Comparison of ENCODE assay signal across 24 cellular contexts in genomic region chr2:241068942-241069810, GRCh38.
"Had no signal": no experiment of that assay in that cellular context is flagged by ENCODE, and none has a peak within 500 bp of the region (broad histone marks: within the 10 kb centered on the region; RNA-seq: fewer than 3 reads in every experiment).

No MANE protein-coding gene starts in this region.

- H3K4me1 Mint-ChIP-seq: activated CD4-positive, alpha-beta T cell treated with anti-CD3 and anti-CD28 coated beads for 36 hours; WTC11 had no signal

- H3K36me3 ChIP-seq: brain microvascular endothelial cell had no signal

- DNase-seq: activated CD4-positive, alpha-beta T cell treated with anti-CD3 and anti-CD28 coated beads for 36 hours; activated CD4-positive, alpha-beta T cell treated with anti-CD3 and anti-CD28 coated beads, Interleukin-2, amount 50 U/mL, for 4 hours; activated gamma-delta T cell treated with Interleukin-2 at 50 U/mL for 16 hours; activated T-cell treated with anti-CD3 and anti-CD28 coated beads for 4 hours; brain microvascular endothelial cell; caudate nucleus; dermis blood vessel endothelial cell; effector CD8-positive, alpha-beta T cell; foreskin melanocyte; immature natural killer cell; left ventricle myocardium superior; stimulated activated CD4-positive, alpha-beta T cell treated with anti-CD3 and anti-CD28 coated beads, Interleukin-2, amount 100 ng/mL, for 48 hours; stimulated activated naive CD4-positive, alpha-beta T cell; T-helper 9 cell had no signal

- H3K27me3 Mint-ChIP-seq: activated CD4-positive, alpha-beta T cell treated with anti-CD3 and anti-CD28 coated beads for 36 hours; activated naive CD8-positive, alpha-beta T cell; natural killer cell treated with Interleukin-12 subunit alpha and Interleukin-12 subunit beta and Interleukin-15 and Interleukin-18, amount 100 ng/mL, for 72 hours had no signal

- H3K9me3 Mint-ChIP-seq: activated T-helper 1 cell treated with anti-CD3 and anti-CD28 coated beads, Interleukin-12 subunit alpha, Interleukin-12 subunit beta, Interleukin-2, Interleukin-4 antibody, amounts not matched to agents 30 ng/mL and 10 ng/mL and 1 ng/mL, durations not matched to agents 14 hours and 24 hours and 36 hours; immature natural killer cell; natural killer cell treated with Interleukin-12 subunit alpha and Interleukin-12 subunit beta and Interleukin-15 and Interleukin-18, amount 100 ng/mL, for 72 hours; WTC11 had no signal

- H3K27me3 ChIP-seq: adrenal gland, ascending aorta, brain microvascular endothelial cell, thyroid gland had no signal

- H3K4me3 Mint-ChIP-seq: activated CD4-positive, alpha-beta T cell treated with anti-CD3 and anti-CD28 coated beads for 36 hours; activated naive CD8-positive, alpha-beta T cell; activated T-helper 1 cell treated with anti-CD3 and anti-CD28 coated beads, Interleukin-12 subunit alpha, Interleukin-12 subunit beta, Interleukin-2, Interleukin-4 antibody, amounts not matched to agents 30 ng/mL and 10 ng/mL and 1 ng/mL, durations not matched to agents 14 hours and 24 hours and 36 hours; immature natural killer cell; natural killer cell treated with Interleukin-12 subunit alpha and Interleukin-12 subunit beta and Interleukin-15 and Interleukin-18, amount 100 ng/mL, for 72 hours; WTC11 had no signal

- H3K36me3 Mint-ChIP-seq: activated naive CD8-positive, alpha-beta T cell; immature natural killer cell; natural killer cell treated with Interleukin-12 subunit alpha and Interleukin-12 subunit beta and Interleukin-15 and Interleukin-18, amount 100 ng/mL, for 72 hours; WTC11 had no signal

- H3K27ac Mint-ChIP-seq: activated CD4-positive, alpha-beta T cell treated with anti-CD3 and anti-CD28 coated beads for 36 hours; activated naive CD8-positive, alpha-beta T cell; activated T-helper 1 cell treated with anti-CD3 and anti-CD28 coated beads, Interleukin-12 subunit alpha, Interleukin-12 subunit beta, Interleukin-2, Interleukin-4 antibody, amounts not matched to agents 30 ng/mL and 10 ng/mL and 1 ng/mL, durations not matched to agents 14 hours and 24 hours and 36 hours; immature natural killer cell; natural killer cell treated with Interleukin-12 subunit alpha and Interleukin-12 subunit beta and Interleukin-15 and Interleukin-18, amount 100 ng/mL, for 72 hours; WTC11 had no signal

- H3K27ac ChIP-seq: adrenal gland, ascending aorta, brain microvascular endothelial cell, neutrophil, sigmoid colon, thyroid gland had no signal

- H3K9me3 ChIP-seq: adrenal gland, ascending aorta, neutrophil, sigmoid colon, thyroid gland had no signal

- H3K4me1 ChIP-seq: adrenal gland, ascending aorta had no signal

- H3K4me3 ChIP-seq: adrenal gland, ascending aorta, sigmoid colon, smooth muscle cell, thyroid gland had no signal

- ATAC-seq: activated CD4-positive, alpha-beta T cell treated with anti-CD3 and anti-CD28 coated beads for 36 hours; left ventricle myocardium superior; natural killer cell treated with Interleukin-12 subunit alpha and Interleukin-12 subunit beta and Interleukin-15 and Interleukin-18, amount 100 ng/mL, for 72 hours had no signal
